1 cellular context compared by ENCODE assay signal in genomic region chr17:30477083-30477757, GRCh38.
TF ChIP-seq lines count a peak whose summit lies in the region.

TSS of gene GOSR1 (plus strand) at chr17:30477408. CDS start at chr17:30477434, 26 bp downstream.

TF ChIP-seq in HEK293, 187 proteins besides CTCF, POLR2A, EP300 and RAD21 (continued from another document and continues in another):
- peak; percentile 62 for TF ChIP-seq ZSCAN4 (tag by site-specific recombination; IDR thresholded peaks at IDR 0.05)
- TF ChIP-seq ZNF280D (tag by site-specific recombination; IDR thresholded peaks at IDR 0.05) = 0 out of 2 replicates have a peak, but pooled peaks have one; percentile 7
- TF ChIP-seq SP7 (tag by site-specific recombination; IDR thresholded peaks at IDR 0.05) = peak; percentile 88
- peak; percentile 72; the same call in 1 of the 2 replicates for TF ChIP-seq ZNF610 (tag by site-specific recombination; IDR thresholded peaks at IDR 0.05; ENCODE audit: borderline replicate concordance)
- TF ChIP-seq ZFP69B (tag by site-specific recombination; IDR thresholded peaks at IDR 0.05) = peak; percentile 57; the same call in 1 of the 2 replicates
- no peak for TF ChIP-seq ZNF354C (tag by site-specific recombination; IDR thresholded peaks at IDR 0.05; ENCODE audit: borderline replicate concordance, low read depth)
- TF ChIP-seq PRDM1 (tag by site-specific recombination; IDR thresholded peaks at IDR 0.05) = peak; percentile 95
- TF ChIP-seq ZNF76 (tag by site-specific recombination; IDR thresholded peaks at IDR 0.05; ENCODE audit: borderline replicate concordance, low read depth) = peak; percentile 94
- no peak for TF ChIP-seq SCRT1 (tag by site-specific recombination; IDR thresholded peaks at IDR 0.05; ENCODE audit: borderline replicate concordance)
- no peak for TF ChIP-seq ZNF16 (tag by site-specific recombination; IDR thresholded peaks at IDR 0.05; ENCODE audit: low read depth)
- TF ChIP-seq ZNF391 (tag by site-specific recombination; IDR thresholded peaks at IDR 0.05; ENCODE audit: borderline replicate concordance, low read depth) = peak; percentile 58
- no peak for TF ChIP-seq ZNF266 (tag by site-specific recombination; IDR thresholded peaks at IDR 0.05; ENCODE audit: low read depth)
- TF ChIP-seq ZNF341 (tag by site-specific recombination; IDR thresholded peaks at IDR 0.05; ENCODE audit: low read depth) = no peak
- peak; percentile 58; the same call in 1 of the 2 replicates for TF ChIP-seq ZBTB20 (tag by site-specific recombination; IDR thresholded peaks at IDR 0.05)
- peak; percentile 20; the same call in 1 of the 2 replicates for TF ChIP-seq ZIC2 (tag by site-specific recombination; IDR thresholded peaks at IDR 0.05)
- peak; percentile 73 for TF ChIP-seq ZXDB (tag by site-specific recombination; IDR thresholded peaks at IDR 0.05)
- TF ChIP-seq ZBTB26 (tag by site-specific recombination; optimal IDR thresholded peaks at IDR 0.05) = peak; percentile 42
- peak; percentile 20 for TF ChIP-seq SETDB1 (IDR thresholded peaks at IDR 0.05; ENCODE audit: insufficient read length, low read length)
- 0 out of 2 replicates have a peak, but pooled peaks have one; percentile 58 for TF ChIP-seq GLI4 (tag by site-specific recombination; IDR thresholded peaks at IDR 0.05)
- TF ChIP-seq SP2 (tag by site-specific recombination; IDR thresholded peaks at IDR 0.05) = peak; percentile 68
- TF ChIP-seq ZNF112 (tag by site-specific recombination; IDR thresholded peaks at IDR 0.05) = no peak
- peak; percentile 98 for TF ChIP-seq YY1 (tag by site-specific recombination; IDR thresholded peaks at IDR 0.05)
- TF ChIP-seq PATZ1 (tag by site-specific recombination; IDR thresholded peaks at IDR 0.05) = peak; percentile 36; the same call in 1 of the 2 replicates
- 0 out of 2 replicates have a peak, but pooled peaks have one; percentile 13 for TF ChIP-seq IKZF3 (tag by site-specific recombination; IDR thresholded peaks at IDR 0.05)
- TF ChIP-seq ZSCAN5A (tag by site-specific recombination; IDR thresholded peaks at IDR 0.05) = peak; percentile 60; the same call in 1 of the 2 replicates
- TF ChIP-seq ZNF132 (tag by site-specific recombination; IDR thresholded peaks at IDR 0.05; ENCODE audit: borderline replicate concordance) = no peak
- TF ChIP-seq ZNF24 (tag by site-specific recombination; IDR thresholded peaks at IDR 0.05) = peak; percentile 86
- TF ChIP-seq ZBTB17 (tag by site-specific recombination; IDR thresholded peaks at IDR 0.05) = peak; percentile 98
- no peak for TF ChIP-seq KLF8 (tag by site-specific recombination; IDR thresholded peaks at IDR 0.05)
- TF ChIP-seq ZEB2 (tag by site-specific recombination; IDR thresholded peaks at IDR 0.05) = peak; percentile 61; the same call in 1 of the 2 replicates
- TF ChIP-seq FEZF1 (tag by site-specific recombination; IDR thresholded peaks at IDR 0.05) = no peak
- TF ChIP-seq ZNF621 (tag by site-specific recombination; IDR thresholded peaks at IDR 0.05) = no peak
- TF ChIP-seq ZNF148 (tag by site-specific recombination; IDR thresholded peaks at IDR 0.05; ENCODE audit: borderline replicate concordance) = no peak
- TF ChIP-seq PBX3 (CRISPR knock-in tag; IDR thresholded peaks at IDR 0.05) = peak; percentile 81; the same call in 1 of the 2 replicates
- TF ChIP-seq HOXD13 (CRISPR knock-in tag; IDR thresholded peaks at IDR 0.05; ENCODE audit: borderline replicate concordance) = 0 out of 2 replicates have a peak, but pooled peaks have one; percentile 34
- no peak for TF ChIP-seq GLI2 (tag by site-specific recombination; IDR thresholded peaks at IDR 0.05; ENCODE audit: borderline replicate concordance, low read depth)
- peak; percentile 23; the same call in 1 of the 2 replicates for TF ChIP-seq ZNF623 (tag by site-specific recombination; IDR thresholded peaks at IDR 0.05)
- peak; percentile 94 for TF ChIP-seq ZNF2 (tag by site-specific recombination; IDR thresholded peaks at IDR 0.05)
- peak; percentile 62; the same call in 1 of the 2 replicates for TF ChIP-seq REST (tag by site-specific recombination; IDR thresholded peaks at IDR 0.05)
- TF ChIP-seq ZBTB8A (tag by site-specific recombination; IDR thresholded peaks at IDR 0.05) = peak; percentile 38; the same call in 1 of the 2 replicates
- no peak for TF ChIP-seq ZSCAN18 (tag by site-specific recombination; IDR thresholded peaks at IDR 0.05)
